In genomic region chr4:108172780-108173598, GRCh38 we compare ENCODE assay signal across 1 cellular context.
TF ChIP-seq lines count a peak whose summit lies in the region.

No MANE protein-coding gene starts in this region.

TF ChIP-seq in K562, 482 proteins besides CTCF, POLR2A, EP300 and RAD21 (continued from another document and continues in another):
- TF ChIP-seq ARID4B (CRISPR knock-in tag; IDR thresholded peaks at IDR 0.05) (0 out of 2 replicates have a peak, but pooled peaks have one; percentile 22), ZNF431 (CRISPR knock-in tag; IDR thresholded peaks at IDR 0.05) (no peak), TEAD2 (tag; IDR thresholded peaks at IDR 0.05) (no peak), CREB3 (tag; conservative IDR thresholded peaks at IDR 0.05; ENCODE audit: low read depth) (no peak), BCL6 (CRISPR knock-in tag; IDR thresholded peaks at IDR 0.05) (no peak), ELK3 (CRISPR knock-in tag; IDR thresholded peaks at IDR 0.05) (no peak), CBX3 (IDR thresholded peaks at IDR 0.05; ENCODE audit: borderline replicate concordance in 1 of 2, low read length in 2 of 2) (no peak), E2F6 (IDR thresholded peaks at IDR 0.05; ENCODE audit: borderline replicate concordance in 1 of 2, extremely low read depth in 1 of 2, insufficient read depth in 1 of 2, insufficient read length in 1 of 2, low read depth in 1 of 2, low read length in 1 of 2, poor library complexity in 1 of 2, severe bottlenecking in 1 of 2) (peak; percentile 62 to 93), KLF16 (IDR thresholded peaks at IDR 0.05) (no peak), E2F8 (IDR thresholded peaks at IDR 0.05; ENCODE audit: low read depth, partially characterized antibody) (peak; percentile 18), HINFP (tag; conservative IDR thresholded peaks at IDR 0.05; ENCODE audit: low read depth) (no peak), ZNF707 (CRISPR knock-in tag; conservative IDR thresholded peaks at IDR 0.05) (no peak), GATA2 (CRISPR knock-in tag; IDR thresholded peaks at IDR 0.05) (no peak), ATF3 (IDR thresholded peaks at IDR 0.05) (no peak), ATF3 (CRISPR knock-in tag; conservative IDR thresholded peaks at IDR 0.05) (no peak), FOXO4 (CRISPR knock-in tag; IDR thresholded peaks at IDR 0.05) (no peak), OTX1 (CRISPR knock-in tag; IDR thresholded peaks at IDR 0.05) (no peak), PURB (CRISPR knock-in tag; IDR thresholded peaks at IDR 0.05; ENCODE audit: low read depth) (no peak), ZBTB33 (CRISPR knock-in tag; IDR thresholded peaks at IDR 0.05) (no peak; the same call in 1 of the 2 replicates), GTF2E2 (tag; IDR thresholded peaks at IDR 0.05) (no peak), CEBPB (tag; IDR thresholded peaks at IDR 0.05) (no peak), SREBF2 (CRISPR knock-in tag; IDR thresholded peaks at IDR 0.05) (no peak), POLR3A (IDR thresholded peaks at IDR 0.05; ENCODE audit: borderline replicate concordance, extremely low read depth, insufficient read depth, insufficient read length) (no peak), NFRKB (IDR thresholded peaks at IDR 0.05; ENCODE audit: low read depth) (0 out of 2 replicates have a peak, but pooled peaks have one; percentile 34), TAF15 (IDR thresholded peaks at IDR 0.05; ENCODE audit: low read depth, low read length) (no peak), ZNF407 (IDR thresholded peaks at IDR 0.05; ENCODE audit: low read depth) (no peak), ZNF41 (CRISPR knock-in tag; conservative IDR thresholded peaks at IDR 0.05) (no peak)
